1 cellular context compared by ENCODE assay signal in the genomic region with DNA sequence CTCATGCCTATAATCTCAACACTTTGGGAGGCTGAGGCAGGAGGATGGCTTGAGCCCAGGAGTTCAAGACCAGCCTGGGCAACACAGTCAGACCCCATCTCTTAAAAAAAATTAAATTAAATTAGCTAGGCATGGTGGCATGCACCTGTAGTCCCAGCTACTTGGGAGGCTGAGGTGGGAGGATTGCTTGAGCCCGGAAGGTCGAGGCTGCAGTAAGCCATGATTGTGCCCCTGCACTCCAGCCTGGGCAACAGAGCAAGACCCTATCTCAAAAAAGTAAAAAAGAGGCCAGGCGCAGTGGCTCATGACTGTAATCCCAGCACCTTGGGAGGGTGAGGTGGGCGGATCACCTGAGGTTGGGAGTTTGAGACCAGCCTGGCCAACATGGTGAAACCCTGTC.
TF ChIP-seq lines count a peak whose summit lies in the region.

No MANE protein-coding gene starts in this region.

TF ChIP-seq in K562, 482 proteins besides CTCF, POLR2A, EP300 and RAD21:
- peak; percentile 16; the same call in 1 of the 2 replicates for TF ChIP-seq BCOR (IDR thresholded peaks at IDR 0.05)
- TF ChIP-seq ZNF121 (CRISPR knock-in tag; conservative IDR thresholded peaks at IDR 0.05) = peak; percentile 87
